8 cellular contexts compared by ENCODE assay signal in the genomic region with DNA sequence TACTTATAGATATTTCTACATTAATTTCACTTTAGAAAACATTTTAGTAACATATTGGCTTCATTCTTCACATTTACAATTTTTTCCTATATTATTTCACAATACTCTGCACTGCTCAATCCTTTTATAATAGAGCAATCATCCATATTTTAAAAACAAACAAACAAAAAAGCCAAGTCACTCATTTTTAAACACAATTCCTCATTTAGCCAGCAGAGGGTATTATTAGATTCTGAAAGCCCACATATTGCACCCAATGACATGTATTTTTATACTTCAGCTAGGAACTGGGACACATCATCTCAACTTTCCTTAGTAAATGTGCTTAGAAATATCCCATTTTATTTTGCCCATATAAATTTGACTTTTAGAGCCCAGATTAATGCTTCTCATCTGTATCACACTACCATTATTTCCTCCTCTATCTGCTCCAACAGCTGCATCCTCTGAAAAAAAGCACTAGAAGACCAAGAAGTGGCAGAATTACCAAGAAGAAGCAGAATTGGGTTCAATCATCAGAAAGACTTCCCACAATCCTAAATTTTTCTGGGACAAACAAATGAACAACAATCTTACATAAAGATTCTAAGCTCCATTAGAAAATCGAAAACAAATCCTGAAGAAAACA. TPM values are rescaled to one million over a fixed set of nuclear protein-coding genes. Genes with fewer than 3 reads are reported as not detected.
A peak's percentile ranks its signal among the peaks of the same experiment; 100 is the strongest.
DNase-seq lines count a peak whose midpoint lies in the region; ATAC-seq, FAIRE-seq and TF ChIP-seq lines count a peak whose summit lies in the region.

No MANE protein-coding gene starts in this region.

- H3K36me3 ChIP-seq in OCI-LY3 (replicated peaks; ENCODE audit: low read depth, low read length) (no peaks in the 10 kb centered on the region), osteoblast (ENCODE audit: insufficient read depth, low read length) (no peaks in the 10 kb centered on the region)

- H2AFZ ChIP-seq in OCI-LY3 (ENCODE audit: low read depth, low read length) (no peak overlapping the region), osteoblast (ENCODE audit: low read length) (no peak overlapping the region)

- H4K20me1 ChIP-seq in OCI-LY3 (ENCODE audit: insufficient read depth, low read length) (no peaks in the 10 kb centered on the region), osteoblast (ENCODE audit: insufficient read depth, low read length) (no peaks in the 10 kb centered on the region)

- H3K4me3 ChIP-seq in OCI-LY3 (ENCODE audit: low read length) = no peak overlapping the region
- H3K4me3 ChIP-seq in osteoblast (ENCODE audit: insufficient read depth, low read length) = no peak overlapping the region

- H3K9me3 ChIP-seq in OCI-LY3 (ENCODE audit: insufficient read depth, low read length) (no peaks in the 10 kb centered on the region), osteoblast (ENCODE audit: low read depth, low read length) (no peaks in the 10 kb centered on the region)

- H3K9ac ChIP-seq in OCI-LY3 (ENCODE audit: low read length) = no peak overlapping the region

- no peak for TF ChIP-seq CTCF in GM13976 (IDR thresholded peaks at IDR 0.05; ENCODE audit: borderline replicate concordance, control extremely low read depth, extremely low read depth, insufficient read depth, missing control alignments)
- peak; percentile 57 for TF ChIP-seq CTCF in OCI-LY3 (IDR thresholded peaks at IDR 0.05; ENCODE audit: low read depth, low read length)
- TF ChIP-seq CTCF in osteoblast (IDR thresholded peaks at IDR 0.05; ENCODE audit: extremely low read depth, low read depth, low read length) = peak; percentile 44

- intact Hi-C loops in left colon (cut with DNase I, micrococcal nuclease) = no loop called here

- TF ChIP-seq POLR2A in erythroblast (IDR thresholded peaks at IDR 0.05; ENCODE audit: low read length) = no peak

- H3K4me2 ChIP-seq in OCI-LY3 (ENCODE audit: low read length) (no peak overlapping the region), osteoblast (ENCODE audit: insufficient read depth, low read length) (no peak overlapping the region)

- H3K79me2 ChIP-seq in OCI-LY3 (ENCODE audit: low read length) = no peaks in the 10 kb centered on the region
- no peaks in the 10 kb centered on the region for H3K79me2 ChIP-seq in osteoblast (ENCODE audit: insufficient read depth, low read length)

- H3K4me1 ChIP-seq in OCI-LY3 (ENCODE audit: low read length) (peaks cover 2% of the 10 kb centered on the region; the same call in 1 of the 2 replicates), osteoblast (ENCODE audit: insufficient read depth, low read length) (no peaks in the 10 kb centered on the region)

- H3K27me3 ChIP-seq in OCI-LY3 (ENCODE audit: low read depth, low read length) (no peaks in the 10 kb centered on the region), osteoblast (ENCODE audit: insufficient read depth, low read length) (no peaks in the 10 kb centered on the region)

- in situ Hi-C loops in GM13976 (cut with MboI; ENCODE audit: low sequenced_read_pairs, unreplicated experiment) = no loop called here

- H3K27ac ChIP-seq in OCI-LY3 (ENCODE audit: low read length) (no peak overlapping the region), osteoblast (ENCODE audit: low read depth, low read length) (no peak overlapping the region)

- ATAC-seq in left colon = no peak
- no peak for ATAC-seq in HG02759 (IDR thresholded peaks at IDR 0.05; ENCODE audit: unreplicated experiment)

- FAIRE-seq in A204.1 (lab: Jason Lieb, UNC) = peak; percentile 94

- DNase-seq in GM13976 (ENCODE audit: low spot score) = peak; percentile 23
- DNase-seq in erythroblast (lab: John Stamatoyannopoulos, UW) = peak; percentile 21 to 58
- DNase-seq in osteoblast (ENCODE audit: insufficient read length, low spot score, missing footprints) = peak; percentile 17
- no peak for DNase-seq in left colon
- DNase-seq in mesenteric fat pad (ENCODE audit: low spot score) = no peak

RNA-seq across cellular contexts. Expression of a gene that starts 29.5 kb away (rescaled TPM):
- not detected in 2 replicates for total RNA-seq in osteoblast
- 1 to 10 TPM in 1 of 2 donors, under 1 TPM in 1; 0.21 to 1.0 TPM for total RNA-seq in left colon
- 0.10 TPM for total RNA-seq in mesenteric fat pad

Comparison
In these comparisons a context has a peak if more than half of its experiments do, and no peak if none do; other contexts are left out.
1. DNase-seq: peak in GM13976 (single experiment), erythroblast (2 of 2) and osteoblast (single experiment); none in left colon (0 of 2) and mesenteric fat pad (single experiment).